Comparison of ENCODE assay signal across 8 cellular contexts in genomic region chr17:81665205-81666091, GRCh38. TPM values are rescaled to one million over a fixed set of nuclear protein-coding genes. Genes with fewer than 3 reads are reported as not detected.
A peak's percentile ranks its signal among the peaks of the same experiment; 100 is the strongest.
DNase-seq lines count a peak whose midpoint lies in the region; ATAC-seq and TF ChIP-seq lines count a peak whose summit lies in the region.

No MANE protein-coding gene starts in this region.

- peak overlapping the region; percentile 86 for H3K4me3 ChIP-seq in retinal pigment epithelial cell (ENCODE audit: low read length)

- H3K27ac Mint-ChIP-seq in activated T-helper 2 cell treated with anti-CD3 and anti-CD28 coated beads, Interferon-gamma antibody, Interleukin-2, Interleukin-4, amounts not matched to agents 10 μg/mL and 5 μg/mL and 100 μg/mL, durations not matched to agents 14 hours and 24 hours and 36 hours = peak overlapping the region; percentile 95

- peak; percentile 37 to 50 for DNase-seq in AML-193 (lab: John Stamatoyannopoulos, UW)
- peak; percentile 15 for DNase-seq in NCI-H446 treated with DMSO at 0.1 percent for 48 hours (lab: John Stamatoyannopoulos, UW)
- peak; percentile 33 for DNase-seq in activated T-helper 2 cell treated with anti-CD3 and anti-CD28 coated beads, Interferon-gamma antibody, Interleukin-2, Interleukin-4, amounts not matched to agents 10 μg/mL and 5 μg/mL and 100 μg/mL, durations not matched to agents 14 hours and 24 hours and 36 hours (ENCODE audit: low spot score)
- peak in 24 of 42 donors; percentile 12 to 61 (median 34) for DNase-seq in head of caudate nucleus
- no peak for DNase-seq in retinal pigment epithelial cell (ENCODE audit: low read depth)
- DNase-seq in hepatic stellate cell (ENCODE audit: low spot score) = no peak
- DNase-seq in globus pallidus (ENCODE audit: low spot score) = no peak

- no peak for TF ChIP-seq CTCF in retinal pigment epithelial cell (conservative IDR thresholded peaks at IDR 0.05; ENCODE audit: low read depth, low read length)

- peak; percentile 19 for ATAC-seq in GM21390 (IDR thresholded peaks at IDR 0.05; ENCODE audit: unreplicated experiment)

- H3K4me3 Mint-ChIP-seq in activated T-helper 2 cell treated with anti-CD3 and anti-CD28 coated beads, Interferon-gamma antibody, Interleukin-2, Interleukin-4, amounts not matched to agents 10 μg/mL and 5 μg/mL and 100 μg/mL, durations not matched to agents 14 hours and 24 hours and 36 hours (ENCODE audit: low read depth) = peak overlapping the region; percentile 94

- H3K27me3 Mint-ChIP-seq in activated T-helper 2 cell treated with anti-CD3 and anti-CD28 coated beads, Interferon-gamma antibody, Interleukin-2, Interleukin-4, amounts not matched to agents 10 μg/mL and 5 μg/mL and 100 μg/mL, durations not matched to agents 14 hours and 24 hours and 36 hours (ENCODE audit: low read depth) = no peaks in the 10 kb centered on the region

- intact Hi-C loops in activated T-helper 2 cell treated with anti-CD3 and anti-CD28 coated beads, Interferon-gamma antibody, Interleukin-2, Interleukin-4, amounts not matched to agents 10 μg/mL and 5 μg/mL and 100 μg/mL, durations not matched to agents 14 hours and 24 hours and 36 hours (cut with micrococcal nuclease) = loop anchor here (2.0 to 5.0 kb wide), 2 partner anchors 29 to 37 kb away; partner anchors contain the start of genes MRPL12, NPLOC4 and TSPAN10
- intact Hi-C loops in head of caudate nucleus (cut with DNase I) = loop anchor here (5.0 kb wide), 1 partner anchor 37 kb away; the partner anchor contains the start of gene MRPL12

- peaks cover 49% of the 10 kb centered on the region for H3K36me3 Mint-ChIP-seq in activated T-helper 2 cell treated with anti-CD3 and anti-CD28 coated beads, Interferon-gamma antibody, Interleukin-2, Interleukin-4, amounts not matched to agents 10 μg/mL and 5 μg/mL and 100 μg/mL, durations not matched to agents 14 hours and 24 hours and 36 hours (ENCODE audit: low read depth)

- H3K4me1 Mint-ChIP-seq in activated T-helper 2 cell treated with anti-CD3 and anti-CD28 coated beads, Interferon-gamma antibody, Interleukin-2, Interleukin-4, amounts not matched to agents 10 μg/mL and 5 μg/mL and 100 μg/mL, durations not matched to agents 14 hours and 24 hours and 36 hours (ENCODE audit: low read depth) = peaks cover 29% of the 10 kb centered on the region

- no peaks in the 10 kb centered on the region for H3K9me3 Mint-ChIP-seq in activated T-helper 2 cell treated with anti-CD3 and anti-CD28 coated beads, Interferon-gamma antibody, Interleukin-2, Interleukin-4, amounts not matched to agents 10 μg/mL and 5 μg/mL and 100 μg/mL, durations not matched to agents 14 hours and 24 hours and 36 hours

RNA-seq across cellular contexts. Expression of gene OXLD1, which starts 1.0 kb away (rescaled TPM):
- 51.3 and 52.7 TPM in 2 replicates for total RNA-seq in activated T-helper 2 cell treated with anti-CD3 and anti-CD28 coated beads, Interferon-gamma antibody, Interleukin-2, Interleukin-4, amounts not matched to agents 10 μg/mL and 5 μg/mL and 100 μg/mL, durations not matched to agents 14 hours and 24 hours and 36 hours

RNA-seq across cellular contexts. Expression of gene CCDC137, which starts 1.1 kb away (rescaled TPM):
- total RNA-seq in activated T-helper 2 cell treated with anti-CD3 and anti-CD28 coated beads, Interferon-gamma antibody, Interleukin-2, Interleukin-4, amounts not matched to agents 10 μg/mL and 5 μg/mL and 100 μg/mL, durations not matched to agents 14 hours and 24 hours and 36 hours = 50.8 and 51.7 TPM in 2 replicates

RNA-seq across cellular contexts. Expression of gene PDE6G, which starts 9.1 kb away (rescaled TPM):
- total RNA-seq in activated T-helper 2 cell treated with anti-CD3 and anti-CD28 coated beads, Interferon-gamma antibody, Interleukin-2, Interleukin-4, amounts not matched to agents 10 μg/mL and 5 μg/mL and 100 μg/mL, durations not matched to agents 14 hours and 24 hours and 36 hours = 11.1 and 15.4 TPM in 2 replicates

RNA-seq across cellular contexts. Expression of gene ARL16, which starts 18.1 kb away (rescaled TPM):
- total RNA-seq in activated T-helper 2 cell treated with anti-CD3 and anti-CD28 coated beads, Interferon-gamma antibody, Interleukin-2, Interleukin-4, amounts not matched to agents 10 μg/mL and 5 μg/mL and 100 μg/mL, durations not matched to agents 14 hours and 24 hours and 36 hours = 33.3 and 35.0 TPM in 2 replicates

RNA-seq across cellular contexts. Expression of gene HGS, which starts 18.4 kb away (rescaled TPM):
- 130 and 134 TPM in 2 replicates for total RNA-seq in activated T-helper 2 cell treated with anti-CD3 and anti-CD28 coated beads, Interferon-gamma antibody, Interleukin-2, Interleukin-4, amounts not matched to agents 10 μg/mL and 5 μg/mL and 100 μg/mL, durations not matched to agents 14 hours and 24 hours and 36 hours

Comparison
In these comparisons a context has a peak if more than half of its experiments do, and no peak if none do; other contexts are left out.
1. DNase-seq: peak in AML-193 (2 of 2), NCI-H446 treated with DMSO at 0.1 percent for 48 hours (single experiment), activated T-helper 2 cell treated with anti-CD3 and anti-CD28 coated beads, Interferon-gamma antibody, Interleukin-2, Interleukin-4, amounts not matched to agents 10 μg/mL and 5 μg/mL and 100 μg/mL, durations not matched to agents 14 hours and 24 hours and 36 hours (single experiment) and head of caudate nucleus (24 of 42); none in retinal pigment epithelial cell (single experiment), hepatic stellate cell (single experiment) and globus pallidus (single experiment).